ENCODE assay signal across 17 cellular contexts in the genomic region with DNA sequence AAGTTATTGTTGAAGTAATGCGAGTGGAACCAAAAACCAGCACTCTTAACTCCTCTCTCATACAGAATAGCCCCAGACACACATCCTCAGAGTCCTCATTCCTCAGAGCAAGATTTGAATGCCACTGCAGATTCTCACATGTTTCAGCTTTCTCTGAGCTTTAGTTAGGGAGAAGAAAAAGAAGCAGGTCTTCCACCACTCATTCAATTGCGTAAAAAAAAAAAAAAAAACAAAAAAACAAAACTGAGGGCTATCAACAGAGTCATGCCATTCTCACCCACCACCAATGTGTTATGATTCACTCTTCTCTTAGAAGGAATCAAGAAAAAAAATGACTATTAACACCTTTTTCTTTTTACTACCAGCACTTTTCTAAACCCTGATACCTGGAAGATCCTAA.
DNase-seq lines count a peak whose midpoint lies in the region; TF ChIP-seq lines count a peak whose summit lies in the region.
"Had no signal": no experiment of that assay in that cellular context is flagged by ENCODE, and none has a peak within 500 bp of the region (broad histone marks: within the 10 kb centered on the region; RNA-seq: fewer than 3 reads in every experiment).

No MANE protein-coding gene starts in this region.

- H3K4me1 Mint-ChIP-seq in activated T-cell treated with anti-CD3 and anti-CD28 coated beads, Interleukin-2, amount 50 U/mL, for 24 hours (ENCODE audit: low read depth): no peaks in the 10 kb centered on the region
- H3K4me1 Mint-ChIP-seq: CD4-positive, alpha-beta memory T cell had no signal

- H2AFZ ChIP-seq in GM23248: no peak overlapping the region

- 0 out of 2 replicates have a peak, but pooled peaks cover 4% of the 10 kb centered on the region for H3F3A ChIP-seq in GM23248 (ENCODE audit: insufficient read depth)

- no peaks in the 10 kb centered on the region for H3K9me2 ChIP-seq in GM23248 (ENCODE audit: insufficient read depth)

- no peaks in the 10 kb centered on the region for H3K36me3 Mint-ChIP-seq in activated T-cell treated with anti-CD3 and anti-CD28 coated beads, Interleukin-2, amount 50 U/mL, for 24 hours (ENCODE audit: low read depth)
- H3K36me3 Mint-ChIP-seq: CD4-positive, alpha-beta memory T cell had no signal

- H3K36me3 ChIP-seq in GM23248 (ENCODE audit: low read depth) (no peaks in the 10 kb centered on the region), HUES6 (ENCODE audit: control insufficient read depth, insufficient read depth, low read length) (no peaks in the 10 kb centered on the region), left ventricle myocardium inferior (no peaks in the 10 kb centered on the region)
- H3K36me3 ChIP-seq: BLaER1, SJSA1 had no signal

- H3K9ac ChIP-seq in GM23248 (no peak overlapping the region), HUES6 (ENCODE audit: low read length) (no peak overlapping the region)
- H3K9ac ChIP-seq: BLaER1 had no signal

- no peak overlapping the region for H3K4me3 Mint-ChIP-seq in activated T-cell treated with anti-CD3 and anti-CD28 coated beads, Interleukin-2, amount 50 U/mL, for 24 hours
- H3K4me3 Mint-ChIP-seq: CD4-positive, alpha-beta memory T cell had no signal

- intact Hi-C loops in left ventricle myocardium inferior (cut with micrococcal nuclease): no loop called here

- H3K27ac ChIP-seq in GM23248 (peak overlapping the region; percentile 21; the same call in 1 of the 2 replicates), HUES6 (ENCODE audit: low read depth, low read length) (peak overlapping the region; percentile 27; the same call in 1 of the 2 replicates), left ventricle myocardium inferior (replicated peaks) (no peak overlapping the region)
- H3K27ac ChIP-seq: BLaER1, SJSA1 had no signal

- TF ChIP-seq CTCF in choroid plexus epithelial cell (conservative IDR thresholded peaks at IDR 0.05; ENCODE audit: low read depth, low read length) (no peak), left ventricle myocardium inferior (IDR thresholded peaks at IDR 0.05; ENCODE audit: borderline replicate concordance) (no peak)

- 41 to 70% methylated on average over 2 of the region's 2 CpGs for WGBS in GM23248 (ENCODE audit: low coverage in 1 of 2, low lambda C conversion rate in 2 of 2, missing lambda C conversion rate in 2 of 2), 2 experiments

- H3K9me3 Mint-ChIP-seq in activated T-cell treated with anti-CD3 and anti-CD28 coated beads, Interleukin-2, amount 50 U/mL, for 24 hours: peaks cover 13% of the 10 kb centered on the region

- no peaks in the 10 kb centered on the region for H4K20me1 ChIP-seq in GM23248 (ENCODE audit: insufficient read depth)
- H4K20me1 ChIP-seq: BLaER1 had no signal

- no peak overlapping the region for H3K27ac Mint-ChIP-seq in activated T-cell treated with anti-CD3 and anti-CD28 coated beads, Interleukin-2, amount 50 U/mL, for 24 hours
- H3K27ac Mint-ChIP-seq: CD4-positive, alpha-beta memory T cell had no signal

- DNase-seq in GM23248 (peak; percentile 26), choroid plexus epithelial cell (ENCODE audit: low read depth) (peak; percentile 64), renal cortical epithelial cell (ENCODE audit: low read depth) (peak; percentile 59), NCI-H1092 (lab: John Stamatoyannopoulos, UW) (no peak), left ventricle myocardium inferior (no peak), T-helper 2 cell (no peak)
- no peak for DNase-seq in activated T-cell treated with anti-CD3 and anti-CD28 coated beads, Interleukin-2, amount 50 U/mL, for 24 hours
- DNase-seq: CD4-positive, alpha-beta memory T cell; H7; KBM-7; NCI-H1436; NCI-H2029; NCI-H345; NCI-H524 treated with DMSO at 0.1 percent for 48 hours had no signal

- H3K27me3 Mint-ChIP-seq in activated T-cell treated with anti-CD3 and anti-CD28 coated beads, Interleukin-2, amount 50 U/mL, for 24 hours: no peaks in the 10 kb centered on the region
- H3K27me3 Mint-ChIP-seq: CD4-positive, alpha-beta memory T cell had no signal

- H3K27me3 ChIP-seq in GM23248 (replicated peaks; ENCODE audit: insufficient read depth): no peaks in the 10 kb centered on the region
- H3K27me3 ChIP-seq in HUES6 (ENCODE audit: control insufficient read depth, insufficient read depth, low read length): no peaks in the 10 kb centered on the region
- H3K27me3 ChIP-seq in left ventricle myocardium inferior (ENCODE audit: low read depth): no peaks in the 10 kb centered on the region
- H3K27me3 ChIP-seq: BLaER1, SJSA1 had no signal

- no peaks in the 10 kb centered on the region for H3K79me2 ChIP-seq in GM23248 (ENCODE audit: insufficient read depth)

- in situ Hi-C loops in GM23248 (cut with MboI): no loop called here

- no peak overlapping the region for H3K4me3 ChIP-seq in GM23248
- H3K4me3 ChIP-seq in HUES6 (ENCODE audit: low read depth, low read length): no peak overlapping the region
- no peak overlapping the region for H3K4me3 ChIP-seq in choroid plexus epithelial cell (ENCODE audit: low read depth, low read length)
- H3K4me3 ChIP-seq in left ventricle myocardium inferior: no peak overlapping the region
- H3K4me3 ChIP-seq: BLaER1, SJSA1 had no signal

- no peaks in the 10 kb centered on the region for H3K9me3 ChIP-seq in GM23248 (ENCODE audit: low read depth)
- peaks cover 3% of the 10 kb centered on the region; the same call in 1 of the 2 replicates for H3K9me3 ChIP-seq in HUES6 (ENCODE audit: control insufficient read depth, insufficient read depth, low read depth, low read length)
- peaks cover 17% of the 10 kb centered on the region for H3K9me3 ChIP-seq in left ventricle myocardium inferior (replicated peaks)
- H3K9me3 ChIP-seq: BLaER1, SJSA1 had no signal

- no peak overlapping the region for H3K4me2 ChIP-seq in GM23248 (ENCODE audit: unreplicated experiment)
- H3K4me2 ChIP-seq: BLaER1 had no signal

- H3K4me1 ChIP-seq in GM23248 (ENCODE audit: insufficient read depth) (peaks cover 10% of the 10 kb centered on the region), HUES6 (ENCODE audit: control insufficient read depth, insufficient read depth, low read length) (peaks cover 6% of the 10 kb centered on the region; the same call in 1 of the 2 replicates), left ventricle myocardium inferior (no peaks in the 10 kb centered on the region)
- H3K4me1 ChIP-seq: BLaER1, SJSA1 had no signal

Comparison
In these comparisons a context has a peak if more than half of its experiments do, and no peak if none do; other contexts are left out.
1. DNase-seq: peak in GM23248 (single experiment), choroid plexus epithelial cell (single experiment) and renal cortical epithelial cell (single experiment); none in NCI-H1092 (single experiment), left ventricle myocardium inferior (single experiment), activated T-cell treated with anti-CD3 and anti-CD28 coated beads, Interleukin-2, amount 50 U/mL, for 24 hours (single experiment) and T-helper 2 cell (0 of 5).